In genomic region chr19:57599761-57600383, GRCh38 we compare ENCODE assay signal across 8 cellular contexts. TPM values are rescaled to one million over a fixed set of nuclear protein-coding genes. Genes with fewer than 3 reads are reported as not detected.
DNase-seq lines count a peak whose midpoint lies in the region; ATAC-seq, FAIRE-seq and TF ChIP-seq lines count a peak whose summit lies in the region.

Gene ZNF530 (plus strand): TSS chr19:57599885. CDS start chr19:57604346, 4,461 bp downstream.

- DNase-seq in GM12864 (ENCODE audit: low read depth) (peak; percentile 81), NCI-H1436 (lab: John Stamatoyannopoulos, UW) (peak; percentile 95), amygdala (lab: John Stamatoyannopoulos, UW) (peak; percentile 28 to 95 (median 83)), right atrium auricular region (ENCODE audit: low spot score) (peak; percentile 97), prostate gland (ENCODE audit: low spot score) (peak; percentile 93), urothelium cell line (ENCODE audit: low spot score) (peak; percentile 92)

- TF ChIP-seq CTCF in GM12864 (IDR thresholded peaks at IDR 0.05; ENCODE audit: low read depth, low read length, missing control alignments) (no peak), right atrium auricular region (IDR thresholded peaks at IDR 0.05) (no peak), prostate gland (IDR thresholded peaks at IDR 0.05) (no peak)

- no peaks in the 10 kb centered on the region for H3K27me3 Mint-ChIP-seq in T-helper 1 cell treated with Interleukin-12 subunit alpha and Interleukin-12 subunit beta and Interleukin-4 antibody, amounts not matched to agents 30 μg/mL and 1 μg/mL, for 36 hours (ENCODE audit: low read depth)

- under 1% methylated on average over 49 of the region's 53 CpGs for WGBS in prostate gland

- H3K4me1 Mint-ChIP-seq in T-helper 1 cell treated with Interleukin-12 subunit alpha and Interleukin-12 subunit beta and Interleukin-4 antibody, amounts not matched to agents 30 μg/mL and 1 μg/mL, for 36 hours (ENCODE audit: low read depth), result peaks cover 12% of the 10 kb centered on the region

- peak within 1 kb of the TSS; percentile 80 for H3K4me3 Mint-ChIP-seq in T-helper 1 cell treated with Interleukin-12 subunit alpha and Interleukin-12 subunit beta and Interleukin-4 antibody, amounts not matched to agents 30 μg/mL and 1 μg/mL, for 36 hours

- intact Hi-C loops in prostate gland (cut with DNase I), result no loop called here

- H3K36me3 Mint-ChIP-seq in T-helper 1 cell treated with Interleukin-12 subunit alpha and Interleukin-12 subunit beta and Interleukin-4 antibody, amounts not matched to agents 30 μg/mL and 1 μg/mL, for 36 hours (ENCODE audit: low read depth), result peaks cover 33% of the 10 kb centered on the region

- H3K4me3 ChIP-seq in GM12864 (ENCODE audit: low read depth, low read length) (peak within 1 kb of the TSS; percentile 90), right atrium auricular region (peak within 1 kb of the TSS; percentile 66 to 91), prostate gland (peak within 1 kb of the TSS; percentile 59 to 75)

- H3K27me3 ChIP-seq in right atrium auricular region (no peaks in the 10 kb centered on the region), prostate gland (replicated peaks; ENCODE audit: insufficient read depth) (no peaks in the 10 kb centered on the region)

- H3K36me3 ChIP-seq in right atrium auricular region (peaks cover 7% of the 10 kb centered on the region), prostate gland (no peaks in the 10 kb centered on the region)

- H3K27ac ChIP-seq in right atrium auricular region, result peak within 1 kb of the TSS; percentile 54 to 60
- H3K27ac ChIP-seq in prostate gland, result no peak within 1 kb of the TSS

- FAIRE-seq in urothelium cell line (lab: Jason Lieb, UNC), result peak; percentile 77

- peak; percentile 96 for ATAC-seq in HG02759 (IDR thresholded peaks at IDR 0.05; ENCODE audit: unreplicated experiment)

- peak; percentile 11 for TF ChIP-seq POLR2A in prostate gland (IDR thresholded peaks at IDR 0.05)

- H3K9me3 Mint-ChIP-seq in T-helper 1 cell treated with Interleukin-12 subunit alpha and Interleukin-12 subunit beta and Interleukin-4 antibody, amounts not matched to agents 30 μg/mL and 1 μg/mL, for 36 hours, result peaks cover 63% of the 10 kb centered on the region

- H3K9me3 ChIP-seq in right atrium auricular region (peaks cover 0 to 10% of the 10 kb centered on the region in 2 donors), prostate gland (no peaks in the 10 kb centered on the region)

- H3K4me1 ChIP-seq in right atrium auricular region, result peaks cover 0 to 8% of the 10 kb centered on the region in 2 donors
- H3K4me1 ChIP-seq in prostate gland (replicated peaks), result peaks cover 5% of the 10 kb centered on the region

- H3K27ac Mint-ChIP-seq in T-helper 1 cell treated with Interleukin-12 subunit alpha and Interleukin-12 subunit beta and Interleukin-4 antibody, amounts not matched to agents 30 μg/mL and 1 μg/mL, for 36 hours, result no peak within 1 kb of the TSS

RNA-seq across cellular contexts. Expression of gene ZNF530, which starts in this region (rescaled TPM):
- total RNA-seq in right atrium auricular region, result 10 to 100 TPM in 1 of 2 donors, 1 to 10 TPM in 1; 5.7 to 10.8 TPM
- total RNA-seq in prostate gland, result 1 to 10 TPM; 1.5 to 7.4 TPM

Comparison
In these comparisons a context has a peak if more than half of its experiments do, and no peak if none do; other contexts are left out.
1. H3K27ac ChIP-seq: peak in right atrium auricular region (2 of 2); none in prostate gland (0 of 2).
2. Peak in every context shown above with its lines, with median percentiles within 50 percentile points of each other: DNase-seq and H3K4me3 ChIP-seq.